ENCODE assay signal across 16 cellular contexts in genomic region chr6:99080191-99080590, GRCh38.
"Had no signal": no experiment of that assay in that cellular context is flagged by ENCODE, and none has a peak within 500 bp of the region (broad histone marks: within the 10 kb centered on the region; RNA-seq: fewer than 3 reads in every experiment).

No MANE protein-coding gene starts in this region.

- ATAC-seq: effector memory CD8-positive, alpha-beta T cell; mucosa of descending colon; naive thymus-derived CD4-positive, alpha-beta T cell; psoas muscle; right cardiac atrium; stimulated activated naive B cell treated with anti-CD40 and anti-IgM and Interleukin-4, amounts not matched to agents 10 μg/mL and 1 μg/mL and 100 μg/mL, for 72 hours had no signal

- H3K36me3 ChIP-seq: neural progenitor cell, spleen, thoracic aorta, tibial nerve, upper lobe of left lung had no signal

- H3K4me3 ChIP-seq: mucosa of descending colon, neural progenitor cell, psoas muscle, skin epidermis, spleen, thoracic aorta, tibial nerve, upper lobe of left lung had no signal

- H3K27me3 ChIP-seq: neural progenitor cell, tibial nerve, upper lobe of left lung had no signal

- H3K27ac ChIP-seq: neural progenitor cell, psoas muscle, skin epidermis, spleen, thoracic aorta, tibial nerve, upper lobe of left lung had no signal

- H3K9me3 ChIP-seq: mucosa of descending colon, psoas muscle, spleen, thoracic aorta, tibial nerve, upper lobe of left lung had no signal

- H3K4me1 ChIP-seq: neural progenitor cell, psoas muscle, spleen, tibial nerve, upper lobe of left lung had no signal

- DNase-seq: cortex of kidney; effector memory CD8-positive, alpha-beta T cell; mesenchymal stem cell; mucosa of descending colon; naive thymus-derived CD4-positive, alpha-beta T cell; posterior cingulate gyrus; psoas muscle; right cardiac atrium; spleen; stimulated activated CD4-positive, alpha-beta T cell treated with anti-CD3 and anti-CD28 coated beads, Interleukin-4, amount 100 ng/mL, for 4 hours; stimulated activated naive B cell treated with anti-CD40 and anti-IgM and Interleukin-4, amounts not matched to agents 10 μg/mL and 1 μg/mL and 100 μg/mL, for 72 hours; upper lobe of left lung had no signal
